Comparison of ENCODE assay signal across 8 cellular contexts in the genomic region with DNA sequence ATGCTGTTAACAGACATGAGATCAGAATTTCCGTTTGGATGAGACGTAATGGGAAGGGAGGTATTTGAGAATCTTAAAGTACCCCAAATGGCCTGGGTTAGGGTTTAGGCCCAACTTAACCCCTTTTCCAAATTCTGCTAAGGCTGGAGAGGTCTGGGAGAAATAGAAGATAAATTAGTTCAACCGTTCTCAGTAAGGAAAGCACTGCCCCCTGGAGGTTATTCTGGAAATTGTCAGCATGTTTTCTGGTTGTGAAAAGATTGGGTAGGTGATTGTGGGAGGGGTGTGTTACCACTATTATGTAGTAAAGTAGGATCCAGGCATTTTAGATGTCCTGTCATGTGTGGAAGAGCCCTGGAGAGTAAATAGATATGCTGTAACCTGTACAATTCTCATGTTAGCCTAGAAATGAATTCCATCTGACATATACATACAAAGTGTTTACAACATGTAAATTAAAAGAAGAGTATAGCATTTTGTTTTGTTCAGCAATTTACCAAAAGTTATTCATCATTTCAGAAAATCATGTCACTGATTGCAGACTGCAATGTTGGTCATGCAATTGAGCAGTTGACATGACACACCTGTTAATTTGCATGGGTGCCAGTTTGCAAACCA. TPM values are rescaled to one million over a fixed set of nuclear protein-coding genes. Genes with fewer than 3 reads are reported as not detected.
DNase-seq lines count a peak whose midpoint lies in the region; ATAC-seq and TF ChIP-seq lines count a peak whose summit lies in the region.

No MANE protein-coding gene starts in this region.

- DNase-seq in LHCN-M2 (ENCODE audit: low read depth) (peak; percentile 4), SK-N-DZ (ENCODE audit: low spot score) (peak; percentile 58), astrocyte of the hippocampus (ENCODE audit: low read depth, low spot score) (peak; percentile 73), islet precursor cell (peak; percentile 66), UCSD-AML1 (lab: John Stamatoyannopoulos, UW; ENCODE audit: unreplicated experiment) (no peak)
- DNase-seq in stimulated activated CD4-positive, alpha-beta T cell treated with anti-CD3 and anti-CD28 coated beads, Interleukin-2, amount 100 ng/mL, for 48 hours, result peak; percentile 49

- H3K36me3 ChIP-seq in DOHH2 (ENCODE audit: control insufficient read depth, low read length), result no peaks in the 10 kb centered on the region

- H3K79me2 ChIP-seq in DOHH2 (ENCODE audit: control insufficient read depth, low read length), result no peaks in the 10 kb centered on the region

- H4K20me1 ChIP-seq in DOHH2 (ENCODE audit: control insufficient read depth, insufficient read depth, low read depth, low read length), result no peaks in the 10 kb centered on the region

- H3F3A ChIP-seq in DOHH2 (ENCODE audit: control insufficient read depth, insufficient read depth), result no peaks in the 10 kb centered on the region

- peak; percentile 72 for ATAC-seq in GM19467 (IDR thresholded peaks at IDR 0.05; ENCODE audit: unreplicated experiment)

- no peak overlapping the region for H3K27ac ChIP-seq in DOHH2 (ENCODE audit: low read depth, low read length)

- no peak overlapping the region for H3K4me2 ChIP-seq in DOHH2 (ENCODE audit: low read length)

- H3K27me3 ChIP-seq in DOHH2 (ENCODE audit: control insufficient read depth, low read length), result peaks cover 4% of the 10 kb centered on the region; the same call in 1 of the 2 replicates

- TF ChIP-seq CTCF in DOHH2 (IDR thresholded peaks at IDR 0.05; ENCODE audit: low read depth, low read length, poor library complexity, severe bottlenecking), result peak; percentile 86

- no peaks in the 10 kb centered on the region for H3K9me2 ChIP-seq in DOHH2 (replicated peaks; ENCODE audit: control insufficient read depth, low read length)

- H3K9me3 ChIP-seq in DOHH2 (ENCODE audit: control insufficient read depth, insufficient read depth, low read length), result no peaks in the 10 kb centered on the region

- H3K4me1 ChIP-seq in DOHH2 (ENCODE audit: control insufficient read depth, low read length), result no peaks in the 10 kb centered on the region

- no peak overlapping the region for H3K4me3 ChIP-seq in DOHH2 (ENCODE audit: low read length)

RNA-seq across cellular contexts. Expression of a gene that starts 26.8 kb away (rescaled TPM):
- not detected in 2 replicates for total RNA-seq in LHCN-M2 (2014; rRNA removed)
- not detected for polyA plus RNA-seq in LHCN-M2 (2012)
- not detected in 2 replicates for polyA plus RNA-seq in SK-N-DZ (2014; cell fraction: cytosol; rRNA removed)
- not detected in 2 replicates for polyA plus RNA-seq in SK-N-DZ (2014; cell fraction: nucleus; rRNA removed)
